ENCODE assay signal across 8 cellular contexts in genomic region chr19:45508931-45509691, GRCh38. TPM values are rescaled to one million over a fixed set of nuclear protein-coding genes. Genes with fewer than 3 reads are reported as not detected.
DNase-seq lines count a peak whose midpoint lies in the region; ATAC-seq, FAIRE-seq and TF ChIP-seq lines count a peak whose summit lies in the region.

No MANE protein-coding gene starts in this region.

- CTCF ChIA-PET in CD8-positive, alpha-beta T cell (lab: Charles Lee) = interaction anchor here (0.6 to 2.2 kb wide), 8 partner anchors 10 to 133 kb away, joined by 3 to 7 read pairs (median 3); no protein-coding TSS in a partner anchor

- FAIRE-seq in bronchial epithelial cell (lab: Jason Lieb, UNC) = no peak
- no peak for FAIRE-seq in keratinocyte (lab: Jason Lieb, UNC)

- POLR2A ChIA-PET in CD8-positive, alpha-beta T cell (lab: Charles Lee) = interaction anchor here (0.6 to 1.6 kb wide), 2 partner anchors 10 to 403 kb away, joined by 3 to 5 read pairs; no protein-coding TSS in a partner anchor

- no peaks in the 10 kb centered on the region for H3K27me3 ChIP-seq in CD8-positive, alpha-beta T cell (ENCODE audit: insufficient read depth, low read length)
- H3K27me3 ChIP-seq in GM23338 (ENCODE audit: insufficient read depth) (no peaks in the 10 kb centered on the region), bronchial epithelial cell (ENCODE audit: control insufficient read depth, insufficient read depth, low read length) (no peaks in the 10 kb centered on the region), keratinocyte (ENCODE audit: control insufficient read depth, extremely low read depth, insufficient read depth, low read length) (no peaks in the 10 kb centered on the region)

- no peaks in the 10 kb centered on the region for H3K36me3 ChIP-seq in CD8-positive, alpha-beta T cell (ENCODE audit: insufficient read depth, low read length)
- H3K36me3 ChIP-seq in GM23338 (ENCODE audit: insufficient read depth) (no peaks in the 10 kb centered on the region; the same call in 1 of the 2 replicates), bronchial epithelial cell (ENCODE audit: control insufficient read depth, insufficient read depth, low read length) (peaks cover 6% of the 10 kb centered on the region), keratinocyte (ENCODE audit: control insufficient read depth in 2 of 2, extremely low read depth in 1 of 2, insufficient read depth in 2 of 2, low read length in 2 of 2) (peaks cover 4 to 18% of the 10 kb centered on the region in 2 experiments)

- H3K9ac ChIP-seq in keratinocyte (ENCODE audit: control insufficient read depth, extremely low read depth, insufficient read depth, low read length) = peak overlapping the region; percentile 94

- dilution Hi-C loops in keratinocyte (cut with MboI; ENCODE audit: extremely low pct_ligation_motif_present, low sequenced_read_pairs) = no loop called here

- H3K4me1 ChIP-seq in CD8-positive, alpha-beta T cell (ENCODE audit: insufficient read depth, low read length) = peaks cover 51% of the 10 kb centered on the region
- H3K4me1 ChIP-seq in GM23338 (ENCODE audit: insufficient read depth) (peaks cover 18% of the 10 kb centered on the region), keratinocyte (ENCODE audit: control insufficient read depth, extremely low read depth, insufficient read depth, low read length) (peaks cover 41% of the 10 kb centered on the region)

- intact Hi-C loops in CD8-positive, alpha-beta T cell (cut with DNase I, micrococcal nuclease) = loop anchor here (5.0 kb wide), 4 partner anchors 183 to 1763 kb away; partner anchors contain the start of genes BLOC1S3 (in 1 of the 2), INAFM1 (in 1 of the 2), IRF2BP1 (in 1 of the 2) and QPCTL (in 1 of the 2)

- H3K36me3 Mint-ChIP-seq in CD8-positive, alpha-beta T cell = peaks cover 12% of the 10 kb centered on the region
- peaks cover 14% of the 10 kb centered on the region for H3K36me3 Mint-ChIP-seq in GM23338 (ENCODE audit: low read depth)
- peaks cover 63% of the 10 kb centered on the region for H3K36me3 Mint-ChIP-seq in stimulated activated effector memory CD8-positive, alpha-beta T cell treated with anti-CD3 and anti-CD28 coated beads, Interleukin-12 subunit alpha, Interleukin-12 subunit beta, amount 100 ng/mL, for 72 hours

- H3K9me2 ChIP-seq in GM23338 (ENCODE audit: insufficient read depth) = no peaks in the 10 kb centered on the region

- no peak for ATAC-seq in CD8-positive, alpha-beta T cell
- ATAC-seq in GM23338 = peak; percentile 39
- ATAC-seq in stimulated activated effector memory CD8-positive, alpha-beta T cell treated with anti-CD3 and anti-CD28 coated beads, Interleukin-12 subunit alpha, Interleukin-12 subunit beta, amount 100 ng/mL, for 72 hours = peak; percentile 1
- no peak for ATAC-seq in GM19467 (IDR thresholded peaks at IDR 0.05; ENCODE audit: unreplicated experiment)

- H3K9me3 Mint-ChIP-seq in CD8-positive, alpha-beta T cell = no peaks in the 10 kb centered on the region
- no peaks in the 10 kb centered on the region; the same call in 2 of the 3 replicates for H3K9me3 Mint-ChIP-seq in GM23338
- H3K9me3 Mint-ChIP-seq in stimulated activated effector memory CD8-positive, alpha-beta T cell treated with anti-CD3 and anti-CD28 coated beads, Interleukin-12 subunit alpha, Interleukin-12 subunit beta, amount 100 ng/mL, for 72 hours = no peaks in the 10 kb centered on the region

- H3K4me3 Mint-ChIP-seq in CD8-positive, alpha-beta T cell = peak overlapping the region; percentile 88
- peak overlapping the region; percentile 88 for H3K4me3 Mint-ChIP-seq in GM23338
- H3K4me3 Mint-ChIP-seq in stimulated activated effector memory CD8-positive, alpha-beta T cell treated with anti-CD3 and anti-CD28 coated beads, Interleukin-12 subunit alpha, Interleukin-12 subunit beta, amount 100 ng/mL, for 72 hours = peak overlapping the region; percentile 98

- peak overlapping the region; percentile 91 for H3K27ac ChIP-seq in CD8-positive, alpha-beta T cell (ENCODE audit: low read depth, low read length)
- H3K27ac ChIP-seq in GM23338 (ENCODE audit: low read depth) (peak overlapping the region; percentile 99), keratinocyte (ENCODE audit: control insufficient read depth, insufficient read depth, low read length) (peak overlapping the region; percentile 95)

- peak in 2 of 7 experiments; percentile 29 to 47 for DNase-seq in CD8-positive, alpha-beta T cell
- peak; percentile 84 for DNase-seq in GM23338 (ENCODE audit: low spot score)
- peak; percentile 20 for DNase-seq in bronchial epithelial cell (ENCODE audit: low read depth)
- no peak for DNase-seq in keratinocyte (ENCODE audit: low read depth, low spot score)
- DNase-seq in stimulated activated effector memory CD8-positive, alpha-beta T cell treated with anti-CD3 and anti-CD28 coated beads, Interleukin-12 subunit alpha, Interleukin-12 subunit beta, amount 100 ng/mL, for 72 hours (ENCODE audit: low spot score in 2 of 2) = peak in 1 of 2 donors; percentile 78
- DNase-seq in stimulated activated CD4-positive, alpha-beta T cell treated with anti-CD3 and anti-CD28 coated beads, Interleukin-4, amount 100 ng/mL, for 4 hours = no peak

- peak overlapping the region; percentile 90 for H3K4me3 ChIP-seq in CD8-positive, alpha-beta T cell (ENCODE audit: low read depth, low read length)
- H3K4me3 ChIP-seq in GM23338 = peak overlapping the region; percentile 99
- H3K4me3 ChIP-seq in bronchial epithelial cell (ENCODE audit: low read depth, low read length) = peak overlapping the region; percentile 94
- peak overlapping the region; percentile 58 to 99 (median 86) for H3K4me3 ChIP-seq in keratinocyte (ENCODE audit: control insufficient read depth in 2 of 3, extremely low read depth in 1 of 3, insufficient read depth in 2 of 3, low read depth in 1 of 3, low read length in 3 of 3)

- H3K4me1 Mint-ChIP-seq in CD8-positive, alpha-beta T cell (ENCODE audit: low read depth) = peaks cover 55% of the 10 kb centered on the region
- peaks cover 17% of the 10 kb centered on the region for H3K4me1 Mint-ChIP-seq in GM23338
- H3K4me1 Mint-ChIP-seq in stimulated activated effector memory CD8-positive, alpha-beta T cell treated with anti-CD3 and anti-CD28 coated beads, Interleukin-12 subunit alpha, Interleukin-12 subunit beta, amount 100 ng/mL, for 72 hours = peaks cover 42% of the 10 kb centered on the region

- H3K79me2 ChIP-seq in GM23338 (replicated peaks; ENCODE audit: insufficient read depth) = peaks cover 68% of the 10 kb centered on the region
- peaks cover 68% of the 10 kb centered on the region for H3K79me2 ChIP-seq in keratinocyte (ENCODE audit: control insufficient read depth, insufficient read depth, low read length)

- peaks cover 15% of the 10 kb centered on the region for H3F3A ChIP-seq in GM23338 (replicated peaks; ENCODE audit: low read depth)

- H3K4me2 ChIP-seq in GM23338 (peak overlapping the region; percentile 95), keratinocyte (ENCODE audit: control insufficient read depth, extremely low read depth, insufficient read depth, low read depth, low read length) (peak overlapping the region; percentile 90)

- H3K27me3 Mint-ChIP-seq in CD8-positive, alpha-beta T cell (ENCODE audit: low read depth) = no peaks in the 10 kb centered on the region
- peaks cover 9% of the 10 kb centered on the region for H3K27me3 Mint-ChIP-seq in GM23338 (ENCODE audit: insufficient read depth, low read depth, poor library complexity)

- H3K9me3 ChIP-seq in CD8-positive, alpha-beta T cell (ENCODE audit: low read length) = no peaks in the 10 kb centered on the region
- H3K9me3 ChIP-seq in keratinocyte (ENCODE audit: control insufficient read depth, low read depth, low read length) = no peaks in the 10 kb centered on the region

- TF ChIP-seq CTCF in CD8-positive, alpha-beta T cell (IDR thresholded peaks at IDR 0.05) = no peak
- TF ChIP-seq CTCF in GM23338 (conservative IDR thresholded peaks at IDR 0.05; ENCODE audit: low read depth in 2 of 2) (no peak), bronchial epithelial cell (IDR thresholded peaks at IDR 0.05; ENCODE audit: insufficient read depth, low read length, severe bottlenecking) (no peak), keratinocyte (optimal IDR thresholded peaks at IDR 0.05 in 1 of 3, IDR thresholded peaks at IDR 0.05 in 1 of 3, conservative IDR thresholded peaks at IDR 0.05 in 1 of 3; ENCODE audit: extremely low read depth in 1 of 3, insufficient read depth in 2 of 3, low read length in 3 of 3) (no peak)

- H3K27ac Mint-ChIP-seq in CD8-positive, alpha-beta T cell = peak overlapping the region; percentile 87
- H3K27ac Mint-ChIP-seq in GM23338 = peak overlapping the region; percentile 97
- H3K27ac Mint-ChIP-seq in stimulated activated effector memory CD8-positive, alpha-beta T cell treated with anti-CD3 and anti-CD28 coated beads, Interleukin-12 subunit alpha, Interleukin-12 subunit beta, amount 100 ng/mL, for 72 hours = peak overlapping the region; percentile 94

- peaks cover 6% of the 10 kb centered on the region for H3K9me1 ChIP-seq in keratinocyte (ENCODE audit: control insufficient read depth, extremely low read depth, insufficient read depth, low read length)

- H2AFZ ChIP-seq in GM23338 (no peak overlapping the region; the same call in 1 of the 2 replicates), keratinocyte (ENCODE audit: control insufficient read depth, low read length) (no peak overlapping the region)

- H4K20me1 ChIP-seq in GM23338 (replicated peaks; ENCODE audit: insufficient read depth) (peaks cover 31% of the 10 kb centered on the region), keratinocyte (ENCODE audit: control insufficient read depth, extremely low read depth, insufficient read depth, low read length) (peaks cover 24% of the 10 kb centered on the region)

RNA-seq across cellular contexts. Expression of gene VASP, which starts 1.8 kb away (rescaled TPM):
- total RNA-seq in CD8-positive, alpha-beta T cell = 10 to 100 TPM; 45.6 to 51.6 TPM
- 146 and 147 TPM in 2 replicates for total RNA-seq in GM23338 (2014; rRNA removed; shearing (Covaris generic))
- polyA plus RNA-seq in GM23338 (2016; fragmentation: Nextera tagmentation; extraction: Ambion mirVana) = 60.3 and 68.3 TPM in 2 replicates
- polyA plus RNA-seq in PFSK-1 (2012; ENCODE audit: insufficient read length, low read depth) = 73.2 TPM
- total RNA-seq in bronchial epithelial cell = 59.0 and 86.0 TPM in 2 replicates
- 99.0 to 117 TPM (median 110 TPM) in 3 replicates for polyA plus RNA-seq in keratinocyte
- polyA plus RNA-seq in keratinocyte (2011; ENCODE audit: low read depth) = 76.9 TPM
- 78.8 and 128 TPM in 2 replicates for polyA plus RNA-seq in keratinocyte (2011; cell fraction: cytosol; rRNA removed)
- polyA plus RNA-seq in keratinocyte (2011; cell fraction: nucleus; rRNA removed) = 94.7 and 121 TPM in 2 replicates
- 53.7 and 126 TPM in 2 replicates for polyA plus RNA-seq in keratinocyte (2012; ENCODE audit: low replicate concordance)
- polyA minus RNA-seq in keratinocyte = 88.7 to 145 TPM (median 99.3 TPM) in 3 replicates
- polyA minus RNA-seq in keratinocyte (2011; cell fraction: cytosol; rRNA and poly(A)+ RNA removed) = 240 TPM
- 117 and 165 TPM in 2 replicates for polyA minus RNA-seq in keratinocyte (2011; cell fraction: nucleus; rRNA and poly(A)+ RNA removed)

RNA-seq across cellular contexts. Expression of gene PPM1N, which starts 10.9 kb away (rescaled TPM):
- 1 to 10 TPM; 5.6 to 8.0 TPM for total RNA-seq in CD8-positive, alpha-beta T cell
- 9.6 and 15.2 TPM in 2 replicates for total RNA-seq in GM23338 (2014; rRNA removed; shearing (Covaris generic))
- 25.1 and 30.1 TPM in 2 replicates for polyA plus RNA-seq in GM23338 (2016; fragmentation: Nextera tagmentation; extraction: Ambion mirVana)
- 5.8 TPM for polyA plus RNA-seq in PFSK-1 (2012; ENCODE audit: insufficient read length, low read depth)
- 1.4 and 1.6 TPM in 2 replicates for total RNA-seq in bronchial epithelial cell
- polyA plus RNA-seq in keratinocyte = 1.9 to 2.5 TPM (median 2.0 TPM) in 3 replicates
- polyA plus RNA-seq in keratinocyte (2011; ENCODE audit: low read depth) = 0.64 TPM
- polyA plus RNA-seq in keratinocyte (2011; cell fraction: cytosol; rRNA removed) = 1.6 and 2.1 TPM in 2 replicates
- 1.4 and 1.9 TPM in 2 replicates for polyA plus RNA-seq in keratinocyte (2011; cell fraction: nucleus; rRNA removed)
- polyA plus RNA-seq in keratinocyte (2012; ENCODE audit: low replicate concordance) = 1.2 and 2.1 TPM in 2 replicates
- polyA minus RNA-seq in keratinocyte = 0.42 TPM in 1 of 3 replicates, not detected in the others
- polyA minus RNA-seq in keratinocyte (2011; cell fraction: cytosol; rRNA and poly(A)+ RNA removed) = not detected
- polyA minus RNA-seq in keratinocyte (2011; cell fraction: nucleus; rRNA and poly(A)+ RNA removed) = not detected in 2 replicates

RNA-seq across cellular contexts. Expression of gene RTN2, which starts 12.3 kb away (rescaled TPM):
- 1 to 10 TPM in 1 of 2 experiments, under 1 TPM in 1; 0.64 to 1.3 TPM for total RNA-seq in CD8-positive, alpha-beta T cell
- 22.8 and 32.1 TPM in 2 replicates for total RNA-seq in GM23338 (2014; rRNA removed; shearing (Covaris generic))
- polyA plus RNA-seq in GM23338 (2016; fragmentation: Nextera tagmentation; extraction: Ambion mirVana) (7.0 and 8.6 TPM in 2 replicates), keratinocyte (8.5 to 13.6 TPM (median 12.2 TPM) in 3 replicates)
- polyA plus RNA-seq in PFSK-1 (2012; ENCODE audit: insufficient read length, low read depth) = 20.7 TPM
- total RNA-seq in bronchial epithelial cell = 2.1 and 2.9 TPM in 2 replicates
- 4.5 TPM for polyA plus RNA-seq in keratinocyte (2011; ENCODE audit: low read depth)
- polyA plus RNA-seq in keratinocyte (2011; cell fraction: cytosol; rRNA removed) = 7.2 and 12.4 TPM in 2 replicates
- 6.7 and 10.0 TPM in 2 replicates for polyA plus RNA-seq in keratinocyte (2011; cell fraction: nucleus; rRNA removed)
- polyA plus RNA-seq in keratinocyte (2012; ENCODE audit: low replicate concordance) = 7.5 and 15.7 TPM in 2 replicates
- 5.7 to 20.4 TPM (median 8.5 TPM) in 3 replicates for polyA minus RNA-seq in keratinocyte
- polyA minus RNA-seq in keratinocyte (2011; cell fraction: cytosol; rRNA and poly(A)+ RNA removed) = 21.7 TPM
- polyA minus RNA-seq in keratinocyte (2011; cell fraction: nucleus; rRNA and poly(A)+ RNA removed) = 6.4 and 13.0 TPM in 2 replicates

RNA-seq across cellular contexts. Expression of gene FOSB, which starts 41.3 kb away (rescaled TPM):
- 100 to 1,000 TPM; 625 to 631 TPM for total RNA-seq in CD8-positive, alpha-beta T cell
- total RNA-seq in GM23338 (2014; rRNA removed; shearing (Covaris generic)) = 0.89 and 1.9 TPM in 2 replicates
- polyA plus RNA-seq in GM23338 (2016; fragmentation: Nextera tagmentation; extraction: Ambion mirVana) (0.55 and 0.77 TPM in 2 replicates), keratinocyte (0.27 to 4.6 TPM (median 3.9 TPM) in 3 replicates)
- 1.7 TPM for polyA plus RNA-seq in PFSK-1 (2012; ENCODE audit: insufficient read length, low read depth)
- 3.6 and 4.2 TPM in 2 replicates for total RNA-seq in bronchial epithelial cell
- polyA plus RNA-seq in keratinocyte (2011; ENCODE audit: low read depth) = 7.5 TPM
- polyA plus RNA-seq in keratinocyte (2011; cell fraction: cytosol; rRNA removed) = 1.2 and 2.5 TPM in 2 replicates
- 69.0 and 109 TPM in 2 replicates for polyA plus RNA-seq in keratinocyte (2011; cell fraction: nucleus; rRNA removed)
- 0.37 and 11.7 TPM in 2 replicates for polyA plus RNA-seq in keratinocyte (2012; ENCODE audit: low replicate concordance)
- polyA minus RNA-seq in keratinocyte = 2.9 to 15.1 TPM (median 9.2 TPM) in 3 replicates
- 1.7 TPM for polyA minus RNA-seq in keratinocyte (2011; cell fraction: cytosol; rRNA and poly(A)+ RNA removed)
- 41.5 and 54.1 TPM in 2 replicates for polyA minus RNA-seq in keratinocyte (2011; cell fraction: nucleus; rRNA and poly(A)+ RNA removed)

Comparison
In these comparisons a context has a peak if more than half of its experiments do, and no peak if none do; other contexts are left out.
1. ATAC-seq: peak in GM23338 (single experiment) and stimulated activated effector memory CD8-positive, alpha-beta T cell treated with anti-CD3 and anti-CD28 coated beads, Interleukin-12 subunit alpha, Interleukin-12 subunit beta, amount 100 ng/mL, for 72 hours (single experiment); none in CD8-positive, alpha-beta T cell (single experiment) and GM19467 (single experiment).
2. DNase-seq: peak in GM23338 (single experiment) and bronchial epithelial cell (single experiment); none in keratinocyte (single experiment) and stimulated activated CD4-positive, alpha-beta T cell treated with anti-CD3 and anti-CD28 coated beads, Interleukin-4, amount 100 ng/mL, for 4 hours (0 of 2).
3. Peak in every context shown above with its lines, with median percentiles within 50 percentile points of each other: H3K27ac ChIP-seq, H3K4me3 ChIP-seq, H3K27ac Mint-ChIP-seq and H3K4me3 Mint-ChIP-seq.